In genomic region chr1:183473286-183473536, GRCh38 we compare ENCODE assay signal across 8 cellular contexts. TPM values are rescaled to one million over a fixed set of nuclear protein-coding genes. Genes with fewer than 3 reads are reported as not detected.
DNase-seq lines count a peak whose midpoint lies in the region; ATAC-seq and TF ChIP-seq lines count a peak whose summit lies in the region.

No MANE protein-coding gene starts in this region.

- no peak overlapping the region for H2AFZ ChIP-seq in SK-N-SH (ENCODE audit: low read depth)

- TF ChIP-seq RAD21 in SK-N-SH (IDR thresholded peaks at IDR 0.05; ENCODE audit: low read length) = no peak

- intact Hi-C loops in activated T-helper 2 cell treated with anti-CD3 and anti-CD28 coated beads, Interferon-gamma antibody, Interleukin-2, Interleukin-4, amounts not matched to agents 10 μg/mL and 5 μg/mL and 100 μg/mL, durations not matched to agents 14 hours and 24 hours and 36 hours (cut with micrococcal nuclease) = loop anchor here (5.0 to 10.0 kb wide), 4 partner anchors 39 to 1499 kb away; partner anchors contain the start of gene NIBAN1

- POLR2A ChIA-PET in SK-N-SH (lab: Yijun Ruan, JAX) = interaction anchor here (1.0 kb wide), 1 partner anchor 16 kb away, joined by 3 read pairs; no protein-coding TSS in a partner anchor

- no peak for TF ChIP-seq EP300 in SK-N-SH (IDR thresholded peaks at IDR 0.05; ENCODE audit: borderline replicate concordance in 1 of 2, low read depth in 1 of 2, low read length in 1 of 2)

- no peaks in the 10 kb centered on the region for H3K9me3 Mint-ChIP-seq in activated T-helper 2 cell treated with anti-CD3 and anti-CD28 coated beads, Interferon-gamma antibody, Interleukin-2, Interleukin-4, amounts not matched to agents 10 μg/mL and 5 μg/mL and 100 μg/mL, durations not matched to agents 14 hours and 24 hours and 36 hours

- peaks cover 23% of the 10 kb centered on the region for H3K4me1 Mint-ChIP-seq in activated T-helper 2 cell treated with anti-CD3 and anti-CD28 coated beads, Interferon-gamma antibody, Interleukin-2, Interleukin-4, amounts not matched to agents 10 μg/mL and 5 μg/mL and 100 μg/mL, durations not matched to agents 14 hours and 24 hours and 36 hours (ENCODE audit: low read depth)

- H3K9me2 ChIP-seq in SK-N-SH = no peaks in the 10 kb centered on the region

- H3K4me2 ChIP-seq in SK-N-SH = peak overlapping the region; percentile 88

- ATAC-seq in SK-N-SH treated with all-trans-retinoic acid at 6 μM for 48 hours (no peak), GM18519 (IDR thresholded peaks at IDR 0.05; ENCODE audit: low FRiP score, unreplicated experiment) (no peak)

- H3K4me3 Mint-ChIP-seq in activated T-helper 2 cell treated with anti-CD3 and anti-CD28 coated beads, Interferon-gamma antibody, Interleukin-2, Interleukin-4, amounts not matched to agents 10 μg/mL and 5 μg/mL and 100 μg/mL, durations not matched to agents 14 hours and 24 hours and 36 hours (ENCODE audit: low read depth) = peak overlapping the region; percentile 87

- peak overlapping the region; percentile 83 to 96 for H3K4me3 ChIP-seq in SK-N-SH (ENCODE audit: low read depth in 2 of 2, low read length in 1 of 2)
- H3K4me3 ChIP-seq in iPS-20b (ENCODE audit: low read length) = peak overlapping the region; percentile 79
- H3K4me3 ChIP-seq in subcutaneous abdominal adipose tissue (ENCODE audit: low read depth in 1 of 5, low read length in 5 of 5) = peak overlapping the region; percentile 78 to 97 (median 89)

- DNase-seq in SK-N-SH (no peak), NCI-H146 (lab: John Stamatoyannopoulos, UW) (no peak), middle frontal gyrus (ENCODE audit: extremely low spot score, low spot score) (no peak)
- DNase-seq in activated T-helper 2 cell treated with anti-CD3 and anti-CD28 coated beads, Interferon-gamma antibody, Interleukin-2, Interleukin-4, amounts not matched to agents 10 μg/mL and 5 μg/mL and 100 μg/mL, durations not matched to agents 14 hours and 24 hours and 36 hours (ENCODE audit: low spot score) = no peak

- peak overlapping the region; percentile 99 for H3K27ac Mint-ChIP-seq in activated T-helper 2 cell treated with anti-CD3 and anti-CD28 coated beads, Interferon-gamma antibody, Interleukin-2, Interleukin-4, amounts not matched to agents 10 μg/mL and 5 μg/mL and 100 μg/mL, durations not matched to agents 14 hours and 24 hours and 36 hours

- peaks cover 44% of the 10 kb centered on the region for H4K20me1 ChIP-seq in SK-N-SH (ENCODE audit: insufficient read depth)

- CTCF ChIA-PET in SK-N-SH (lab: Yijun Ruan, JAX) = interaction anchor here (1.1 to 1.2 kb wide), 2 partner anchors 89 to 114 kb away, joined by 3 read pairs; no protein-coding TSS in a partner anchor

- H3F3A ChIP-seq in SK-N-SH (replicated peaks; ENCODE audit: insufficient read depth) = peaks cover 8% of the 10 kb centered on the region

- H3K27me3 ChIP-seq in SK-N-SH (ENCODE audit: insufficient read depth) = no peaks in the 10 kb centered on the region
- no peaks in the 10 kb centered on the region for H3K27me3 ChIP-seq in iPS-20b (ENCODE audit: insufficient read depth, low read length)
- no peaks in the 10 kb centered on the region for H3K27me3 ChIP-seq in subcutaneous abdominal adipose tissue (ENCODE audit: control insufficient read depth in 5 of 5, insufficient read depth in 4 of 5, low read length in 5 of 5)

- peaks cover 16% of the 10 kb centered on the region for H3K36me3 Mint-ChIP-seq in activated T-helper 2 cell treated with anti-CD3 and anti-CD28 coated beads, Interferon-gamma antibody, Interleukin-2, Interleukin-4, amounts not matched to agents 10 μg/mL and 5 μg/mL and 100 μg/mL, durations not matched to agents 14 hours and 24 hours and 36 hours (ENCODE audit: low read depth)

- H3K27me3 Mint-ChIP-seq in activated T-helper 2 cell treated with anti-CD3 and anti-CD28 coated beads, Interferon-gamma antibody, Interleukin-2, Interleukin-4, amounts not matched to agents 10 μg/mL and 5 μg/mL and 100 μg/mL, durations not matched to agents 14 hours and 24 hours and 36 hours (ENCODE audit: low read depth) = no peaks in the 10 kb centered on the region

- H3K9me3 ChIP-seq in SK-N-SH = no peaks in the 10 kb centered on the region
- H3K9me3 ChIP-seq in iPS-20b (ENCODE audit: insufficient read depth, low read depth, low read length) = no peaks in the 10 kb centered on the region
- no peaks in the 10 kb centered on the region for H3K9me3 ChIP-seq in subcutaneous abdominal adipose tissue (ENCODE audit: control insufficient read depth in 5 of 5, low read length in 5 of 5)

- peak overlapping the region; percentile 95 for H3K9ac ChIP-seq in SK-N-SH
- H3K9ac ChIP-seq in iPS-20b (ENCODE audit: low read depth, low read length) = peak overlapping the region; percentile 88; the same call in 1 of the 2 replicates
- peak overlapping the region in 4 of 5 donors; percentile 40 to 90 (median 84) for H3K9ac ChIP-seq in subcutaneous abdominal adipose tissue (ENCODE audit: low read length in 5 of 5)

- no peak for TF ChIP-seq CTCF in SK-N-SH (IDR thresholded peaks at IDR 0.05)

- H3K36me3 ChIP-seq in SK-N-SH (replicated peaks in 1 of 2; ENCODE audit: control insufficient read depth in 1 of 2, insufficient read depth in 2 of 2, low read length in 1 of 2) (peaks cover 0 to 8% of the 10 kb centered on the region in 2 experiments), iPS-20b (ENCODE audit: insufficient read depth, low read depth, low read length) (peaks cover 7% of the 10 kb centered on the region; the same call in 1 of the 2 replicates), subcutaneous abdominal adipose tissue (ENCODE audit: control insufficient read depth in 5 of 5, insufficient read depth in 5 of 5, low read length in 5 of 5) (no peaks in the 10 kb centered on the region)

- WGBS in SK-N-SH (ENCODE audit: low lambda C conversion rate) = 33% methylated on average over 7 of the region's 7 CpGs

- H3K79me2 ChIP-seq in SK-N-SH (ENCODE audit: insufficient read depth) = peaks cover 56% of the 10 kb centered on the region

- H3K4me1 ChIP-seq in SK-N-SH (ENCODE audit: control insufficient read depth in 1 of 2, insufficient read depth in 2 of 2, low read depth in 1 of 2, low read length in 1 of 2) (peaks cover 4 to 5% of the 10 kb centered on the region in 2 experiments; a peak in 3 of 4 replicates), iPS-20b (ENCODE audit: insufficient read depth, low read length) (peaks cover 11% of the 10 kb centered on the region), subcutaneous abdominal adipose tissue (ENCODE audit: control insufficient read depth in 5 of 5, insufficient read depth in 5 of 5, low read length in 5 of 5) (peaks cover 5 to 48% (median 28%) of the 10 kb centered on the region in 5 donors)

- peak overlapping the region in 1 of 2 experiments; percentile 99; a peak in 2 of 4 replicates for H3K27ac ChIP-seq in SK-N-SH (ENCODE audit: low read depth in 2 of 2, low read length in 1 of 2)
- H3K27ac ChIP-seq in iPS-20b (ENCODE audit: low read length) = no peak overlapping the region
- peak overlapping the region; percentile 15 for H3K27ac ChIP-seq in subcutaneous abdominal adipose tissue (ENCODE audit: low read depth, low read length)

TF ChIP-seq in SK-N-SH, 30 proteins besides CTCF, POLR2A, EP300 and RAD21 (continues in another document):
- TF ChIP-seq GATA2 (CRISPR knock-in tag; IDR thresholded peaks at IDR 0.05) (no peak), FOXM1 (IDR thresholded peaks at IDR 0.05; ENCODE audit: low read depth) (no peak), ZBTB33 (IDR thresholded peaks at IDR 0.05; ENCODE audit: borderline replicate concordance, low read depth) (no peak)

TF ChIP-seq in SK-N-SH treated with all-trans-retinoic acid at 6 μM for 48 hours, 23 proteins besides CTCF, POLR2A, EP300 and RAD21:
- TF ChIP-seq BACH2 (CRISPR knock-in tag; IDR thresholded peaks at IDR 0.05; ENCODE audit: borderline replicate concordance) (no peak), CREB5 (CRISPR knock-in tag; IDR thresholded peaks at IDR 0.05; ENCODE audit: low read depth) (no peak), ZNF8 (CRISPR knock-in tag; IDR thresholded peaks at IDR 0.05) (no peak), OSR1 (CRISPR knock-in tag; IDR thresholded peaks at IDR 0.05) (no peak), ZFP30 (CRISPR knock-in tag; IDR thresholded peaks at IDR 0.05) (no peak), TOX (CRISPR knock-in tag; IDR thresholded peaks at IDR 0.05; ENCODE audit: borderline replicate concordance) (no peak), CSRNP3 (CRISPR knock-in tag; IDR thresholded peaks at IDR 0.05) (no peak)
TF ChIP-seq in SK-N-SH treated with all-trans-retinoic acid at 6 μM for 48 hours: peak in this region for 0.

RNA-seq across cellular contexts. Expression of gene SMG7, which starts 0.9 kb away (rescaled TPM):
- 19.8 and 26.0 TPM in 2 replicates for polyA plus RNA-seq in SK-N-SH (2012; rRNA removed)
- polyA plus RNA-seq in SK-N-SH (2012; cell fraction: cytosol; rRNA removed) = 18.2 and 21.8 TPM in 2 replicates
- polyA plus RNA-seq in SK-N-SH (2012; cell fraction: nucleus; rRNA removed) = 18.5 and 30.6 TPM in 2 replicates
- total RNA-seq in activated T-helper 2 cell treated with anti-CD3 and anti-CD28 coated beads, Interferon-gamma antibody, Interleukin-2, Interleukin-4, amounts not matched to agents 10 μg/mL and 5 μg/mL and 100 μg/mL, durations not matched to agents 14 hours and 24 hours and 36 hours = 63.3 and 65.0 TPM in 2 replicates

RNA-seq across cellular contexts. Expression of gene NMNAT2, which starts 55.0 kb away (rescaled TPM):
- polyA plus RNA-seq in SK-N-SH (2012; rRNA removed) = 0.06 and 0.07 TPM in 2 replicates
- polyA plus RNA-seq in SK-N-SH (2012; cell fraction: cytosol; rRNA removed) = 0.19 and 0.73 TPM in 2 replicates
- polyA plus RNA-seq in SK-N-SH (2012; cell fraction: nucleus; rRNA removed) = 0.13 and 0.29 TPM in 2 replicates
- total RNA-seq in activated T-helper 2 cell treated with anti-CD3 and anti-CD28 coated beads, Interferon-gamma antibody, Interleukin-2, Interleukin-4, amounts not matched to agents 10 μg/mL and 5 μg/mL and 100 μg/mL, durations not matched to agents 14 hours and 24 hours and 36 hours = not detected in 2 replicates
